In the genomic region with DNA sequence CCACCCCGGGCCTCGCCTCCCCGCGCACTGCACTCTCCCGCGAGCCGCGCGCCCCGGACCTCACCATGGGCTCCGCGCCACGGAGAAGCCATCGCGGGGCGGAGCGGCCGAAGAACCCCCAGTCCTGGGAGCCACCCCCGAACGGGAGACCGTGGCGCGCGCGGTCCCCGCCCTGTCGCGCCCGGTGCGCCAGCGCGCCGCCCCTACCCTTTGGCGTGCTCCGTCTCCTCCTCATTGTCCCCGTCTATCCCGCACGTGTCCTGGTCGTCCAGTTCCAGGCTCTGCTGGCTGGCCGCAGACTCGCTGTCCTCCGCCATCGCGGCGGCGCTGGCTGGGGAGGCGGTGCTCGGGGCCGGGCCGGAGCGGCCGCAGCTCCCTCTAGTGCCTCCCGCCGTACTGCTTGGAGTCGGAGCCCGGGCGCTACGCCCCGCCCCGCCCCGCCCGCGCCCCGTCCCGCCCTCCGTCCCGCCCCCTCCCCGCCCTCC, we compare ENCODE assay signal across 8 cellular contexts. TPM values are rescaled to one million over a fixed set of nuclear protein-coding genes. Genes with fewer than 3 reads are reported as not detected.
DNase-seq lines count a peak whose midpoint lies in the region; ATAC-seq and TF ChIP-seq lines count a peak whose summit lies in the region.

A gene (minus strand): TSS at position 398 of the 485 bp plus-strand sequence. CDS start 81 bp downstream, at position 317.

- TF ChIP-seq RAD21 in Ishikawa (IDR thresholded peaks at IDR 0.05; ENCODE audit: low read depth) (no peak), liver (IDR thresholded peaks at IDR 0.05) (peak; percentile 27 to 54)

- H3K9me3 ChIP-seq in liver (ENCODE audit: control insufficient read depth in 4 of 4, low read length in 3 of 4) (no peaks in the 10 kb centered on the region), subcutaneous abdominal adipose tissue (ENCODE audit: control insufficient read depth in 5 of 5, low read length in 5 of 5) (no peaks in the 10 kb centered on the region)

- H3K4me1 ChIP-seq in liver (ENCODE audit: control insufficient read depth in 4 of 4, insufficient read depth in 4 of 4, low read length in 3 of 4) (peaks cover 2 to 23% (median 15%) of the 10 kb centered on the region in 4 donors), subcutaneous abdominal adipose tissue (ENCODE audit: control insufficient read depth in 5 of 5, insufficient read depth in 5 of 5, low read length in 5 of 5) (peaks cover 3 to 43% (median 38%) of the 10 kb centered on the region in 5 donors)

- H3K27ac ChIP-seq in cingulate gyrus (ENCODE audit: low read depth, low read length), result peak within 1 kb of the TSS; percentile 72
- H3K27ac ChIP-seq in liver (ENCODE audit: low read depth in 1 of 2, low read length in 2 of 2), result peak within 1 kb of the TSS; percentile 72 to 83
- H3K27ac ChIP-seq in subcutaneous abdominal adipose tissue (ENCODE audit: low read depth, low read length), result peak within 1 kb of the TSS; percentile 93

- DNase-seq in activated gamma-delta T cell (lab: John Stamatoyannopoulos, UW) (peak; percentile 75), activated gamma-delta T cell treated with Interleukin-2 at 50 U/mL for 16 hours (no peak), RKO (ENCODE audit: low spot score) (peak; percentile 92)

- TF ChIP-seq EP300 in Ishikawa (IDR thresholded peaks at IDR 0.05; ENCODE audit: borderline replicate concordance), result no peak

- H3K27me3 ChIP-seq in liver (ENCODE audit: control insufficient read depth in 4 of 4, insufficient read depth in 4 of 4, low read length in 3 of 4) (no peaks in the 10 kb centered on the region), subcutaneous abdominal adipose tissue (ENCODE audit: control insufficient read depth in 5 of 5, insufficient read depth in 4 of 5, low read length in 5 of 5) (no peaks in the 10 kb centered on the region)

- under 1% methylated on average over 65 of the region's 68 CpGs for WGBS in liver

- peak; percentile 32 for TF ChIP-seq CTCF in liver (IDR thresholded peaks at IDR 0.05; ENCODE audit: low read depth, low read length, missing input control)

- H3K36me3 ChIP-seq in liver (ENCODE audit: control insufficient read depth in 4 of 4, insufficient read depth in 3 of 4, low read depth in 1 of 4, low read length in 3 of 4) (no peaks in the 10 kb centered on the region), subcutaneous abdominal adipose tissue (ENCODE audit: control insufficient read depth in 5 of 5, insufficient read depth in 5 of 5, low read length in 5 of 5) (no peaks in the 10 kb centered on the region)

- ATAC-seq in GM21825 (IDR thresholded peaks at IDR 0.05; ENCODE audit: unreplicated experiment), result peak; percentile 84

- H3K9ac ChIP-seq in liver (ENCODE audit: low read depth in 1 of 2, low read length in 2 of 2), result peak within 1 kb of the TSS; percentile 11 to 74
- peak within 1 kb of the TSS; percentile 43 to 94 (median 86) for H3K9ac ChIP-seq in subcutaneous abdominal adipose tissue (ENCODE audit: low read length in 5 of 5)

- H3K4me3 ChIP-seq in liver (ENCODE audit: low read depth in 1 of 3, low read length in 3 of 3), result peak within 1 kb of the TSS; percentile 66 to 99 (median 87)
- peak within 1 kb of the TSS; percentile 71 to 98 (median 94) for H3K4me3 ChIP-seq in subcutaneous abdominal adipose tissue (ENCODE audit: low read depth in 1 of 5, low read length in 5 of 5)

TF ChIP-seq in Ishikawa, 13 proteins besides CTCF, POLR2A, EP300 and RAD21 (continues in another document):
- no peak for TF ChIP-seq EGR1 (IDR thresholded peaks at IDR 0.05)
- no peak for TF ChIP-seq ZBTB7A (IDR thresholded peaks at IDR 0.05; ENCODE audit: low read depth)
- peak; percentile 51; the same call in 1 of the 2 replicates for TF ChIP-seq TAF1 (IDR thresholded peaks at IDR 0.05; ENCODE audit: low read depth)
- no peak for TF ChIP-seq TCF12 (IDR thresholded peaks at IDR 0.05; ENCODE audit: low read depth)
- no peak for TF ChIP-seq CEBPB (IDR thresholded peaks at IDR 0.05)
- TF ChIP-seq TEAD4 (IDR thresholded peaks at IDR 0.05), result no peak
- TF ChIP-seq CREB1 (IDR thresholded peaks at IDR 0.05; ENCODE audit: low read depth), result no peak
- no peak for TF ChIP-seq NFIC (IDR thresholded peaks at IDR 0.05)
- TF ChIP-seq, protein P1, sequence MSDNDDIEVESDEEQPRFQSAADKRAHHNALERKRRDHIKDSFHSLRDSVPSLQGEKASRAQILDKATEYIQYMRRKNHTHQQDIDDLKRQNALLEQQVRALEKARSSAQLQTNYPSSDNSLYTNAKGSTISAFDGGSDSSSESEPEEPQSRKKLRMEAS (IDR thresholded peaks at IDR 0.05), result peak; percentile 87
- TF ChIP-seq, protein P2, sequence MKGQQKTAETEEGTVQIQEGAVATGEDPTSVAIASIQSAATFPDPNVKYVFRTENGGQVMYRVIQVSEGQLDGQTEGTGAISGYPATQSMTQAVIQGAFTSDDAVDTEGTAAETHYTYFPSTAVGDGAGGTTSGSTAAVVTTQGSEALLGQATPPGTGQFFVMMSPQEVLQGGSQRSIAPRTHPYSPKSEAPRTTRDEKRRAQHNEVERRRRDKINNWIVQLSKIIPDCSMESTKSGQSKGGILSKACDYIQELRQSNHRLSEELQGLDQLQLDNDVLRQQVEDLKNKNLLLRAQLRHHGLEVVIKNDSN (IDR thresholded peaks at IDR 0.05), result peak; percentile 33; the same call in 1 of the 2 replicates
- TF ChIP-seq FOXM1 (IDR thresholded peaks at IDR 0.05; ENCODE audit: borderline replicate concordance, low read depth), result no peak

TF ChIP-seq in liver, 16 proteins besides CTCF, POLR2A, EP300 and RAD21:
- TF ChIP-seq YY1 (IDR thresholded peaks at IDR 0.05) (peak; percentile 56), GABPA (IDR thresholded peaks at IDR 0.05 in 1 of 2, conservative IDR thresholded peaks at IDR 0.05 in 1 of 2) (no peak), TAF1 (conservative IDR thresholded peaks at IDR 0.05) (no peak), EGR1 (IDR thresholded peaks at IDR 0.05; ENCODE audit: low read depth in 2 of 2) (no peak)

RNA-seq across cellular contexts. Expression of the gene that starts here (rescaled TPM):
- total RNA-seq in liver, result 10 to 100 TPM in 1 of 2 donors, 1 to 10 TPM in 1; 9.6 to 18.7 TPM
- polyA plus RNA-seq in liver, result 10 to 100 TPM; 15.4 to 19.1 TPM
